In the genomic region with DNA sequence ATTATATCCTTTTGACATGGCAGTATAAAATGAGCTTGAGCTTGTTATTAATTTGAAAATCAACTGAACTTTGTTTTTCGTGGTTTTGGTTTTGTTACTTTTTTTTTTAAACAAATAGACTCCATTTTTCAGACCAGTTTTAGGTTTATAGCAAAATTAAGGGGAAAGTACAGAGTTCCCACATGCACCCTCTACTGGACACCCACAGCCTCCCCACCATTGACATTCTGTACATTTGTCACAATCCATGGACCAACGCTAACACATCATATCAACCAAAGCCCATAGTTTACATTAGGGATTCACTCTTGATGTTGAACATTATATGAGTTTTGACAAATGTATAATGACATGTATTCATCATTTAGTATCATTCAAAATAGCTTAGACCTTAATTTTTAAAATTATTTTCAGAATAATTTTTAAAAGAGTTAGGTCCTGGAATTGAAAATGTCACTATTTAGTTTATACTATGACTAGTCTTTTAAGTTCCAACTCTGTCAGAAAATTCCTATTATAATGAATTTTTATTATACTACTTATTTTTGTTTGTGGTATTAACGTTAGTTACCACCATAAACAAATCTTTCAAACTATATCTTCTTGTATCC, we compare ENCODE assay signal across 8 cellular contexts. TPM values are rescaled to one million over a fixed set of nuclear protein-coding genes. Genes with fewer than 3 reads are reported as not detected.
DNase-seq lines count a peak whose midpoint lies in the region; ATAC-seq and TF ChIP-seq lines count a peak whose summit lies in the region.

No MANE protein-coding gene starts in this region.

- no peaks in the 10 kb centered on the region for H3K9me3 ChIP-seq in breast epithelium

- BruUV-seq in MCF 10A (replicated peaks; lab: Mats Ljungman, UMichigan), result no TSS peak

- H3K9me3 Mint-ChIP-seq in MCF 10A (ENCODE audit: unreplicated experiment) (no peaks in the 10 kb centered on the region), endothelial cell (ENCODE audit: unreplicated experiment) (no peaks in the 10 kb centered on the region)

- H3K4me3 Mint-ChIP-seq in MCF 10A (ENCODE audit: unreplicated experiment) (no peak overlapping the region), endothelial cell (ENCODE audit: unreplicated experiment) (no peak overlapping the region)

- no peak overlapping the region for H3K4me3 ChIP-seq in breast epithelium

- H3K36me3 ChIP-seq in breast epithelium, result no peaks in the 10 kb centered on the region

- H3K27me3 Mint-ChIP-seq in MCF 10A (ENCODE audit: insufficient read depth, unreplicated experiment) (no peaks in the 10 kb centered on the region), endothelial cell (ENCODE audit: unreplicated experiment) (no peaks in the 10 kb centered on the region)

- ATAC-seq in GM19455 (IDR thresholded peaks at IDR 0.05; ENCODE audit: unreplicated experiment), result no peak

- peaks cover 12% of the 10 kb centered on the region for H3K4me1 Mint-ChIP-seq in MCF 10A (ENCODE audit: insufficient read depth, unreplicated experiment)
- no peaks in the 10 kb centered on the region for H3K4me1 Mint-ChIP-seq in endothelial cell (ENCODE audit: unreplicated experiment)

- POLR2A ChIA-PET in MCF 10A (lab: Yijun Ruan, JAX), result interaction anchor here (1.0 kb wide), 1 partner anchor 37 kb away, joined by 3 read pairs; no protein-coding TSS in a partner anchor

- H3K4me1 ChIP-seq in breast epithelium, result no peaks in the 10 kb centered on the region

- H3K36me3 Mint-ChIP-seq in MCF 10A (ENCODE audit: insufficient read depth, unreplicated experiment) (no peaks in the 10 kb centered on the region), endothelial cell (ENCODE audit: low read depth, unreplicated experiment) (no peaks in the 10 kb centered on the region)

- H3K27ac Mint-ChIP-seq in MCF 10A (ENCODE audit: low read depth, unreplicated experiment) (no peak overlapping the region), endothelial cell (ENCODE audit: unreplicated experiment) (no peak overlapping the region)

- DNase-seq in MCF 10A (ENCODE audit: unreplicated experiment) (peak; percentile 29), breast epithelium (ENCODE audit: low spot score in 2 of 2) (no peak), NCI-H1694 treated with DMSO at 0.1 percent for 48 hours (lab: John Stamatoyannopoulos, UW) (peak; percentile 20), endothelial cell (ENCODE audit: low spot score) (peak; percentile 7), stromal cell of bone marrow (ENCODE audit: low read depth) (peak; percentile 20), foreskin melanocyte (no peak), occipital lobe (lab: John Stamatoyannopoulos, UW) (no peak)

- H3K27ac ChIP-seq in breast epithelium, result no peak overlapping the region

- H3K27me3 ChIP-seq in breast epithelium, result no peaks in the 10 kb centered on the region

- no peak for TF ChIP-seq POLR2A in breast epithelium (IDR thresholded peaks at IDR 0.05)

- TF ChIP-seq CTCF in MCF 10A (IDR thresholded peaks at IDR 0.05; ENCODE audit: unreplicated experiment) (no peak), breast epithelium (IDR thresholded peaks at IDR 0.05) (no peak), endothelial cell (IDR thresholded peaks at IDR 0.05; ENCODE audit: unreplicated experiment) (peak; percentile 9)

- CTCF ChIA-PET in MCF 10A (lab: Yijun Ruan, JAX), result interaction anchor here (0.6 to 1.3 kb wide), 20 partner anchors 9 to 959 kb away, joined by 3 to 11 read pairs (median 3); no protein-coding TSS in a partner anchor

- intact Hi-C loops in MCF 10A (cut with micrococcal nuclease), result no loop called here
- intact Hi-C loops in breast epithelium (cut with DNase I; ENCODE audit: low total_unique reads), result no loop called here

RNA-seq across cellular contexts. Expression of a gene that starts 35.3 kb away (rescaled TPM):
- total RNA-seq in MCF 10A (2022), result 16.8 and 19.3 TPM in 2 replicates
- 10 to 100 TPM; 15.8 to 29.9 (median 16.1) TPM for total RNA-seq in breast epithelium
- 7.7 TPM for total RNA-seq in endothelial cell (ENCODE audit: unreplicated experiment)
- 48.7 TPM for total RNA-seq in occipital lobe

Comparison
In these comparisons a context has a peak if more than half of its experiments do, and no peak if none do; other contexts are left out.
1. DNase-seq: peak in MCF 10A (single experiment), NCI-H1694 treated with DMSO at 0.1 percent for 48 hours (single experiment), endothelial cell (single experiment) and stromal cell of bone marrow (single experiment); none in breast epithelium (0 of 2), foreskin melanocyte (single experiment) and occipital lobe (single experiment).